ENCODE assay signal across 8 cellular contexts in genomic region chr2:177489719-177490301, GRCh38.
A peak's percentile ranks its signal among the peaks of the same experiment; 100 is the strongest.
DNase-seq lines count a peak whose midpoint lies in the region; ATAC-seq, FAIRE-seq and TF ChIP-seq lines count a peak whose summit lies in the region.

No MANE protein-coding gene starts in this region.

- no peak overlapping the region for H3K27ac Mint-ChIP-seq in activated CD8-positive, alpha-beta memory T cell treated with anti-CD3 and anti-CD28 coated beads, Interleukin-2, amount 10 ng/mL, durations not matched to agents 7 days and 5 days
- no peak overlapping the region for H3K27ac Mint-ChIP-seq in T-helper 17 cell
- H3K27ac Mint-ChIP-seq in activated naive CD4-positive, alpha-beta T cell treated with anti-CD3 and anti-CD28 coated beads, Interleukin-2, amount 10 ng/mL, durations not matched to agents 7 days and 5 days, result no peak overlapping the region

- FAIRE-seq in RCC 7860 (lab: Jason Lieb, UNC), result peak; percentile 71

- 48 to 60% (median 51%) methylated on average over 2 of the region's 2 CpGs for WGBS in stomach, 5 donors

- peak; percentile 63 for ATAC-seq in foreskin keratinocyte
- no peak for ATAC-seq in activated CD8-positive, alpha-beta memory T cell treated with anti-CD3 and anti-CD28 coated beads, Interleukin-2, amount 10 ng/mL, durations not matched to agents 7 days and 5 days
- no peak for ATAC-seq in T-helper 17 cell

- no peaks in the 10 kb centered on the region for H3K4me1 Mint-ChIP-seq in activated CD8-positive, alpha-beta memory T cell treated with anti-CD3 and anti-CD28 coated beads, Interleukin-2, amount 10 ng/mL, durations not matched to agents 7 days and 5 days
- peaks cover 2% of the 10 kb centered on the region for H3K4me1 Mint-ChIP-seq in T-helper 17 cell
- no peaks in the 10 kb centered on the region for H3K4me1 Mint-ChIP-seq in activated naive CD4-positive, alpha-beta T cell treated with anti-CD3 and anti-CD28 coated beads, Interleukin-2, amount 10 ng/mL, durations not matched to agents 7 days and 5 days

- DNase-seq in AG09309 (ENCODE audit: low read depth) (peak; percentile 10), HAP-1 (ENCODE audit: low spot score in 2 of 2) (peak; percentile 46 to 72), RCC 7860 (ENCODE audit: low spot score) (peak; percentile 18), foreskin keratinocyte (peak in 1 of 2 donors; percentile 14), stomach (no peak), T-helper 17 cell (no peak)
- no peak for DNase-seq in activated CD8-positive, alpha-beta memory T cell treated with anti-CD3 and anti-CD28 coated beads, Interleukin-2, amount 10 ng/mL, durations not matched to agents 7 days and 5 days
- no peak for DNase-seq in activated naive CD4-positive, alpha-beta T cell treated with anti-CD3 and anti-CD28 coated beads, Interleukin-2, amount 10 ng/mL, durations not matched to agents 7 days and 5 days

- intact Hi-C loops in stomach (cut with DNase I; ENCODE audit: low total_unique reads), result loop anchor here (10.0 kb wide), 2 partner anchors 115 to 225 kb away; no protein-coding TSS in a partner anchor

- peaks cover 5% of the 10 kb centered on the region; the same call in 1 of the 2 replicates for H3K36me3 ChIP-seq in HAP-1 (replicated peaks)
- peaks cover 0 to 28% (median 13%) of the 10 kb centered on the region in 4 donors for H3K36me3 ChIP-seq in stomach

- TF ChIP-seq CTCF in AG09309 (IDR thresholded peaks at IDR 0.05; ENCODE audit: control insufficient read depth, insufficient read depth, low read depth, low read length, missing control alignments), result peak; percentile 55
- TF ChIP-seq CTCF in foreskin keratinocyte (conservative IDR thresholded peaks at IDR 0.05), result peak; percentile 73
- peak in 4 of 7 experiments; percentile 21 to 51 (median 46) for TF ChIP-seq CTCF in stomach (IDR thresholded peaks at IDR 0.05)

- no peaks in the 10 kb centered on the region for H3K9me3 Mint-ChIP-seq in activated CD8-positive, alpha-beta memory T cell treated with anti-CD3 and anti-CD28 coated beads, Interleukin-2, amount 10 ng/mL, durations not matched to agents 7 days and 5 days (ENCODE audit: low read depth)
- H3K9me3 Mint-ChIP-seq in activated naive CD4-positive, alpha-beta T cell treated with anti-CD3 and anti-CD28 coated beads, Interleukin-2, amount 10 ng/mL, durations not matched to agents 7 days and 5 days, result no peaks in the 10 kb centered on the region

- H3K27me3 ChIP-seq in HAP-1 (ENCODE audit: low read depth) (no peaks in the 10 kb centered on the region), foreskin keratinocyte (no peaks in the 10 kb centered on the region), stomach (no peaks in the 10 kb centered on the region)

- H3K27me3 Mint-ChIP-seq in activated CD8-positive, alpha-beta memory T cell treated with anti-CD3 and anti-CD28 coated beads, Interleukin-2, amount 10 ng/mL, durations not matched to agents 7 days and 5 days, result no peaks in the 10 kb centered on the region
- H3K27me3 Mint-ChIP-seq in T-helper 17 cell, result no peaks in the 10 kb centered on the region
- no peaks in the 10 kb centered on the region for H3K27me3 Mint-ChIP-seq in activated naive CD4-positive, alpha-beta T cell treated with anti-CD3 and anti-CD28 coated beads, Interleukin-2, amount 10 ng/mL, durations not matched to agents 7 days and 5 days

- in situ Hi-C loops in HAP-1 (cut with MboI; ENCODE audit: low sequenced_read_pairs), result loop anchor here (5.0 kb wide), 1 partner anchor 237 kb away; no protein-coding TSS in a partner anchor

- H3K36me3 Mint-ChIP-seq in activated CD8-positive, alpha-beta memory T cell treated with anti-CD3 and anti-CD28 coated beads, Interleukin-2, amount 10 ng/mL, durations not matched to agents 7 days and 5 days, result peaks cover 8% of the 10 kb centered on the region
- H3K36me3 Mint-ChIP-seq in T-helper 17 cell (ENCODE audit: low read depth), result peaks cover 11% of the 10 kb centered on the region
- H3K36me3 Mint-ChIP-seq in activated naive CD4-positive, alpha-beta T cell treated with anti-CD3 and anti-CD28 coated beads, Interleukin-2, amount 10 ng/mL, durations not matched to agents 7 days and 5 days, result peaks cover 4% of the 10 kb centered on the region

- H3K27ac ChIP-seq in foreskin keratinocyte (no peak overlapping the region), stomach (no peak overlapping the region)

- H3K4me1 ChIP-seq in HAP-1, result peaks cover 11% of the 10 kb centered on the region
- no peaks in the 10 kb centered on the region for H3K4me1 ChIP-seq in foreskin keratinocyte
- no peaks in the 10 kb centered on the region for H3K4me1 ChIP-seq in stomach

- no peak overlapping the region for H3K4me3 Mint-ChIP-seq in activated CD8-positive, alpha-beta memory T cell treated with anti-CD3 and anti-CD28 coated beads, Interleukin-2, amount 10 ng/mL, durations not matched to agents 7 days and 5 days
- H3K4me3 Mint-ChIP-seq in T-helper 17 cell, result no peak overlapping the region
- no peak overlapping the region for H3K4me3 Mint-ChIP-seq in activated naive CD4-positive, alpha-beta T cell treated with anti-CD3 and anti-CD28 coated beads, Interleukin-2, amount 10 ng/mL, durations not matched to agents 7 days and 5 days

- TF ChIP-seq EP300 in stomach (IDR thresholded peaks at IDR 0.05), result no peak

- TF ChIP-seq POLR2A in stomach (IDR thresholded peaks at IDR 0.05), result no peak

- CTCF ChIA-PET in activated CD8-positive, alpha-beta memory T cell treated with anti-CD3 and anti-CD28 coated beads, Interleukin-2, amount 10 ng/mL, durations not matched to agents 7 days and 5 days (lab: Charles Lee), result interaction anchor here (0.7 to 1.9 kb wide), 6 partner anchors 32 to 235 kb away, joined by 3 to 8 read pairs (median 3); no protein-coding TSS in a partner anchor
- CTCF ChIA-PET in activated naive CD4-positive, alpha-beta T cell treated with anti-CD3 and anti-CD28 coated beads, Interleukin-2, amount 10 ng/mL, durations not matched to agents 7 days and 5 days (lab: Charles Lee), result interaction anchor here (0.5 to 1.9 kb wide), 7 partner anchors 32 to 334 kb away, joined by 3 to 12 read pairs (median 4); no protein-coding TSS in a partner anchor

- H3K4me3 ChIP-seq in AG09309 (ENCODE audit: control insufficient read depth, low read depth, low read length), result no peak overlapping the region
- no peak overlapping the region for H3K4me3 ChIP-seq in HAP-1
- no peak overlapping the region for H3K4me3 ChIP-seq in stomach

- no peaks in the 10 kb centered on the region for H3K9me3 ChIP-seq in HAP-1
- no peaks in the 10 kb centered on the region for H3K9me3 ChIP-seq in stomach
- no peaks in the 10 kb centered on the region for H3K9me3 ChIP-seq in T-helper 17 cell (ENCODE audit: control insufficient read depth, low read length, poor library complexity, severe bottlenecking)

Comparison
In these comparisons a context has a peak if more than half of its experiments do, and no peak if none do; other contexts are left out.
1. DNase-seq: peak in AG09309 (single experiment), HAP-1 (2 of 2) and RCC 7860 (single experiment); none in stomach (single experiment), activated CD8-positive, alpha-beta memory T cell treated with anti-CD3 and anti-CD28 coated beads, Interleukin-2, amount 10 ng/mL, durations not matched to agents 7 days and 5 days (single experiment), T-helper 17 cell (0 of 3) and activated naive CD4-positive, alpha-beta T cell treated with anti-CD3 and anti-CD28 coated beads, Interleukin-2, amount 10 ng/mL, durations not matched to agents 7 days and 5 days (single experiment).
2. Peak in every context shown above with its lines, with median percentiles within 50 percentile points of each other: CTCF ChIP-seq.